In the genomic region with DNA sequence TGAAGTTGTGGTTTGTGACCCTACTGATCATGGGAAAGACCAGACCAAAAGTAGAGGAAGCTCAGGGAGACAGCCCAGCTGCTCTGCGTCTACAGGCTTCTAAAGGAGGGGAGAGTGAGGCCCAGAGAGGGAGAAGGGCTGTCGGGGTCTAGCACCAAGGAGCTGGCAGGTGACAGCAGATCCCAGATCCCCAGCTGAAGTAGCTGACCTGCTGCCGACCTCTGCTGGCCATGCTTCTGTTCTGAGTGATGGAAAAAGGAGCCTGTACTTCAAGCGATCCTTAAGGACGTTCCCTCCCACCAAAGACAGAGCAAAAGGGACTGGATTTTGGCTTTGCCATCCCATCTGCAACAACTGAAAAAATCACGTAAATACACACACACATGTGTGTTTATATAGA, we compare ENCODE assay signal across 1 cellular context.
TF ChIP-seq lines count a peak whose summit lies in the region.

No MANE protein-coding gene starts in this region.

TF ChIP-seq in HepG2, 621 proteins besides CTCF, POLR2A, EP300 and RAD21:
- TF ChIP-seq SMC3 (IDR thresholded peaks at IDR 0.05; ENCODE audit: low read length) (peak; percentile 22; the same call in 1 of the 2 replicates), HOXD1 (CRISPR knock-in tag; IDR thresholded peaks at IDR 0.05) (no peak), EED (CRISPR knock-in tag; IDR thresholded peaks at IDR 0.05) (no peak), HMGA1 (CRISPR knock-in tag; conservative IDR thresholded peaks at IDR 0.05) (no peak), MXI1 (IDR thresholded peaks at IDR 0.05; ENCODE audit: borderline replicate concordance, low read depth, low read length) (no peak), STAG1 (CRISPR knock-in tag; IDR thresholded peaks at IDR 0.05) (peak; percentile 69), SATB2 (CRISPR knock-in tag; IDR thresholded peaks at IDR 0.05) (no peak), ZNF263 (CRISPR knock-in tag; IDR thresholded peaks at IDR 0.05) (0 out of 2 replicates have a peak, but pooled peaks have one; percentile 9), CENPX (CRISPR knock-in tag; IDR thresholded peaks at IDR 0.05) (no peak), JUN (CRISPR knock-in tag; IDR thresholded peaks at IDR 0.05) (no peak), MIXL1 (CRISPR knock-in tag; IDR thresholded peaks at IDR 0.05) (no peak)
- TF ChIP-seq, protein P1, sequence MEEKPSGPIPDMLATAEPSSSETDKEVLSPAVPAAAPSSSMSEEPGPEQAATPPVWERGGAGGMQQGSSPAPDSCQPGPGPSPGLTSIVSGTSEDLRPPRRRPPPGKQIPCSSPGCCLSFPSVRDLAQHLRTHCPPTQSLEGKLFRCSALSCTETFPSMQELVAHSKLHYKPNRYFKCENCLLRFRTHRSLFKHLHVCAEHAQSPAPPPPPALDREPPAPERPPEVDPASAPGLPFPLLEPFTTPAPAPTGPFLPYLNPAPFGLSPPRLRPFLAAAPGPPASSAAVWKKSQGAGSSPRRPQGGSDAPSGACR (CRISPR knock-in tag; IDR thresholded peaks at IDR 0.05): no peak
- TF ChIP-seq, protein P2, sequence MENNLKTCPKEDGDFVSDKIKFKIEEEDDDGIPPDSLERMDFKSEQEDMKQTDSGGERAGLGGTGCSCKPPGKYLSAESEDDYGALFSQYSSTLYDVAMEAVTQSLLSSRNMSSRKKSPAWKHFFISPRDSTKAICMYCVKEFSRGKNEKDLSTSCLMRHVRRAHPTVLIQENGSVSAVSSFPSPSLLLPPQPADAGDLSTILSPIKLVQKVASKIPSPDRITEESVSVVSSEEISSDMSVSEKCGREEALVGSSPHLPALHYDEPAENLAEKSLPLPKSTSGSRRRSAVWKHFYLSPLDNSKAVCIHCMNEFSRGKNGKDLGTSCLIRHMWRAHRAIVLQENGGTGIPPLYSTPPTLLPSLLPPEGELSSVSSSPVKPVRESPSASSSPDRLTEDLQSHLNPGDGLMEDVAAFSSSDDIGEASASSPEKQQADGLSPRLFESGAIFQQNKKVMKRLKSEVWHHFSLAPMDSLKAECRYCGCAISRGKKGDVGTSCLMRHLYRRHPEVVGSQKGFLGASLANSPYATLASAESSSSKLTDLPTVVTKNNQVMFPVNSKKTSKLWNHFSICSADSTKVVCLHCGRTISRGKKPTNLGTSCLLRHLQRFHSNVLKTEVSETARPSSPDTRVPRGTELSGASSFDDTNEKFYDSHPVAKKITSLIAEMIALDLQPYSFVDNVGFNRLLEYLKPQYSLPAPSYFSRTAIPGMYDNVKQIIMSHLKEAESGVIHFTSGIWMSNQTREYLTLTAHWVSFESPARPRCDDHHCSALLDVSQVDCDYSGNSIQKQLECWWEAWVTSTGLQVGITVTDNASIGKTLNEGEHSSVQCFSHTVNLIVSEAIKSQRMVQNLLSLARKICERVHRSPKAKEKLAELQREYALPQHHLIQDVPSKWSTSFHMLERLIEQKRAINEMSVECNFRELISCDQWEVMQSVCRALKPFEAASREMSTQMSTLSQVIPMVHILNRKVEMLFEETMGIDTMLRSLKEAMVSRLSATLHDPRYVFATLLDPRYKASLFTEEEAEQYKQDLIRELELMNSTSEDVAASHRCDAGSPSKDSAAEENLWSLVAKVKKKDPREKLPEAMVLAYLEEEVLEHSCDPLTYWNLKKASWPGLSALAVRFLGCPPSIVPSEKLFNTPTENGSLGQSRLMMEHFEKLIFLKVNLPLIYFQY (CRISPR knock-in tag; IDR thresholded peaks at IDR 0.05; ENCODE audit: borderline replicate concordance): no peak
- TF ChIP-seq, protein P3, sequence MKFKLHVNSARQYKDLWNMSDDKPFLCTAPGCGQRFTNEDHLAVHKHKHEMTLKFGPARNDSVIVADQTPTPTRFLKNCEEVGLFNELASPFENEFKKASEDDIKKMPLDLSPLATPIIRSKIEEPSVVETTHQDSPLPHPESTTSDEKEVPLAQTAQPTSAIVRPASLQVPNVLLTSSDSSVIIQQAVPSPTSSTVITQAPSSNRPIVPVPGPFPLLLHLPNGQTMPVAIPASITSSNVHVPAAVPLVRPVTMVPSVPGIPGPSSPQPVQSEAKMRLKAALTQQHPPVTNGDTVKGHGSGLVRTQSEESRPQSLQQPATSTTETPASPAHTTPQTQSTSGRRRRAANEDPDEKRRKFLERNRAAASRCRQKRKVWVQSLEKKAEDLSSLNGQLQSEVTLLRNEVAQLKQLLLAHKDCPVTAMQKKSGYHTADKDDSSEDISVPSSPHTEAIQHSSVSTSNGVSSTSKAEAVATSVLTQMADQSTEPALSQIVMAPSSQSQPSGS (CRISPR knock-in tag; IDR thresholded peaks at IDR 0.05): no peak
